Comparison of ENCODE assay signal across 9 cellular contexts in the genomic region with DNA sequence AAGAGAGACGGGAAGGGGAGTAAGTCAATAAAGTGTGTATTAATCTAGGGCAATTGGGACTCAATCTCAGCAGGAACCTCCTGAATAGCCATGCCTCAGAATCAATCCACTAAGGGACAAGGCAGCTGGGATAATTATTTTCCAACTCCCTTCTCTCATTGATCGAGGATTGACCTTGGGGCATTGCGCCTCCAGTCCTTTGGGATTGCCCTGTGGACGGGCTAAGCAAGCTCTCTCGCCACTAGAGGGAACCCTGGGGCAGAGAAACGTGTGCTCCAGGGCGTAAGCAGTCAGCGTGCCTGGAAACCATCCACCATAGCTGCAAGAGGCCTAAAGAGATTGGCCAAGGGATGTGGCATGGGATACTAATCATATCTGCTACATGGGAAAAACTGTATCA. TPM values are rescaled to one million over a fixed set of nuclear protein-coding genes. Genes with fewer than 3 reads are reported as not detected.
DNase-seq lines count a peak whose midpoint lies in the region; ATAC-seq and TF ChIP-seq lines count a peak whose summit lies in the region.
"Had no signal": no experiment of that assay in that cellular context is flagged by ENCODE, and none has a peak within 500 bp of the region (broad histone marks: within the 10 kb centered on the region; RNA-seq: fewer than 3 reads in every experiment).

No MANE protein-coding gene starts in this region.

- H3K27ac ChIP-seq in C4-2B (no peak overlapping the region), esophagus muscularis mucosa (replicated peaks in 1 of 4) (no peak overlapping the region)
- H3K27ac ChIP-seq: skin epidermis had no signal

- H3K4me3 Mint-ChIP-seq in activated CD4-positive, alpha-beta memory T cell treated with anti-CD3 and anti-CD28 coated beads for 36 hours = no peak overlapping the region
- no peak overlapping the region for H3K4me3 Mint-ChIP-seq in naive thymus-derived CD8-positive, alpha-beta T cell

- peak; percentile 58 for ATAC-seq in GM21381 (IDR thresholded peaks at IDR 0.05; ENCODE audit: unreplicated experiment)
- peak in 1 of 2 donors; percentile 47 for ATAC-seq in naive thymus-derived CD8-positive, alpha-beta T cell
- ATAC-seq in GM18861 (IDR thresholded peaks at IDR 0.05; ENCODE audit: unreplicated experiment) = no peak

- DNase-seq in NCI-H2107 treated with DMSO at 0.1 percent for 48 hours (lab: John Stamatoyannopoulos, UW; ENCODE audit: unreplicated experiment) (peak; percentile 68), esophagus muscularis mucosa (ENCODE audit: extremely low spot score) (no peak), ureter (ENCODE audit: low spot score) (peak; percentile 73)
- DNase-seq in activated CD4-positive, alpha-beta memory T cell treated with anti-CD3 and anti-CD28 coated beads for 36 hours = peak; percentile 59
- peak in 8 of 10 donors; percentile 1 to 65 (median 10) for DNase-seq in naive thymus-derived CD8-positive, alpha-beta T cell

- 24% methylated on average over 8 of the region's 8 CpGs for WGBS in esophagus muscularis mucosa

- no peaks in the 10 kb centered on the region for H3K9me3 Mint-ChIP-seq in activated CD4-positive, alpha-beta memory T cell treated with anti-CD3 and anti-CD28 coated beads for 36 hours
- H3K9me3 Mint-ChIP-seq in naive thymus-derived CD8-positive, alpha-beta T cell = peaks cover 0 to 10% (median 0%) of the 10 kb centered on the region in 9 donors

- no peaks in the 10 kb centered on the region for H3K27me3 ChIP-seq in esophagus muscularis mucosa

- CTCF ChIA-PET in activated CD4-positive, alpha-beta memory T cell treated with anti-CD3 and anti-CD28 coated beads for 36 hours (lab: Charles Lee) = interaction anchor here (1.0 to 1.1 kb wide), 2 partner anchors 13 to 54 kb away, joined by 3 to 6 read pairs; partner anchors contain the start of gene ERCC4

- no peaks in the 10 kb centered on the region for H3K36me3 ChIP-seq in esophagus muscularis mucosa

- H3K4me3 ChIP-seq in esophagus muscularis mucosa = no peak overlapping the region
- H3K4me3 ChIP-seq: skin epidermis had no signal

- H3K4me1 ChIP-seq in esophagus muscularis mucosa = no peaks in the 10 kb centered on the region

- POLR2A ChIA-PET in activated CD4-positive, alpha-beta memory T cell treated with anti-CD3 and anti-CD28 coated beads for 36 hours (lab: Charles Lee) = no interaction called here
- POLR2A ChIA-PET in naive thymus-derived CD8-positive, alpha-beta T cell (lab: Charles Lee) = no interaction called here

- peaks cover 0 to 4% (median 2%) of the 10 kb centered on the region in 4 donors for H3K9me3 ChIP-seq in esophagus muscularis mucosa

- H3K27ac Mint-ChIP-seq in activated CD4-positive, alpha-beta memory T cell treated with anti-CD3 and anti-CD28 coated beads for 36 hours = no peak overlapping the region
- H3K27ac Mint-ChIP-seq in naive thymus-derived CD8-positive, alpha-beta T cell = no peak overlapping the region

- TF ChIP-seq EP300 in esophagus muscularis mucosa (IDR thresholded peaks at IDR 0.05) = no peak

- no peaks in the 10 kb centered on the region for H3K4me1 Mint-ChIP-seq in activated CD4-positive, alpha-beta memory T cell treated with anti-CD3 and anti-CD28 coated beads for 36 hours (ENCODE audit: low read depth)
- H3K4me1 Mint-ChIP-seq in naive thymus-derived CD8-positive, alpha-beta T cell = no peaks in the 10 kb centered on the region

- no peaks in the 10 kb centered on the region for H3K36me3 Mint-ChIP-seq in activated CD4-positive, alpha-beta memory T cell treated with anti-CD3 and anti-CD28 coated beads for 36 hours
- no peaks in the 10 kb centered on the region for H3K36me3 Mint-ChIP-seq in naive thymus-derived CD8-positive, alpha-beta T cell

- TF ChIP-seq CTCF in C4-2B (conservative IDR thresholded peaks at IDR 0.05) (peak; percentile 91), esophagus muscularis mucosa (IDR thresholded peaks at IDR 0.05) (peak; percentile 67 to 82 (median 76))

- peaks cover 13% of the 10 kb centered on the region for H3K27me3 Mint-ChIP-seq in activated CD4-positive, alpha-beta memory T cell treated with anti-CD3 and anti-CD28 coated beads for 36 hours
- peaks cover 13 to 35% (median 20%) of the 10 kb centered on the region in 5 donors for H3K27me3 Mint-ChIP-seq in naive thymus-derived CD8-positive, alpha-beta T cell

- no peak for TF ChIP-seq POLR2A in esophagus muscularis mucosa (IDR thresholded peaks at IDR 0.05; ENCODE audit: low read depth)

- intact Hi-C loops in activated CD4-positive, alpha-beta memory T cell treated with anti-CD3 and anti-CD28 coated beads for 36 hours (cut with micrococcal nuclease) = loop anchor here (1.0 kb wide), 1 partner anchor 53 kb away; no protein-coding TSS in a partner anchor
- intact Hi-C loops in esophagus muscularis mucosa (cut with DNase I) = loop anchor here (2.0 kb wide), 1 partner anchor 53 kb away; no protein-coding TSS in a partner anchor

RNA-seq across cellular contexts. Expression of gene ERCC4, which starts 53.9 kb away (rescaled TPM):
- total RNA-seq in activated CD4-positive, alpha-beta memory T cell treated with anti-CD3 and anti-CD28 coated beads for 36 hours = 10 to 100 TPM; 11.0 to 14.1 TPM
- 1 to 10 TPM; 4.6 to 10.0 (median 8.6) TPM for total RNA-seq in esophagus muscularis mucosa
- total RNA-seq in naive thymus-derived CD8-positive, alpha-beta T cell = 10 to 100 TPM; 12.8 to 16.3 TPM
- polyA plus RNA-seq in naive thymus-derived CD8-positive, alpha-beta T cell = 10 to 100 TPM; 18.2 to 22.1 (median 18.6) TPM
- 16.2 TPM for total RNA-seq in ureter
